Comparison of ENCODE assay signal across 10 cellular contexts in genomic region chr5:60960591-60960990, GRCh38. TPM values are rescaled to one million over a fixed set of nuclear protein-coding genes. Genes with fewer than 3 reads are reported as not detected.
DNase-seq lines count a peak whose midpoint lies in the region; ATAC-seq and TF ChIP-seq lines count a peak whose summit lies in the region.
"Had no signal": no experiment of that assay in that cellular context is flagged by ENCODE, and none has a peak within 500 bp of the region (broad histone marks: within the 10 kb centered on the region; RNA-seq: fewer than 3 reads in every experiment).

No MANE protein-coding gene starts in this region.

- H3K9me3 ChIP-seq in right atrium auricular region (peaks cover 0 to 4% of the 10 kb centered on the region in 2 donors), RWPE2 (ENCODE audit: severe bottlenecking) (no peaks in the 10 kb centered on the region), gastroesophageal sphincter (no peaks in the 10 kb centered on the region)
- H3K9me3 ChIP-seq: neutrophil had no signal

- ATAC-seq in Right ventricle myocardium inferior, result no peak
- no peak for ATAC-seq in RWPE2 (ENCODE audit: low read depth)
- ATAC-seq in gastroesophageal sphincter, result no peak
- ATAC-seq: activated T-helper 17 cell treated with anti-CD3 and anti-CD28 coated beads, Interleukin-2, amount 50 U/mL, for 72 hours had no signal

- intact Hi-C loops in Right ventricle myocardium inferior (cut with DNase I), result no loop called here

- TF ChIP-seq EP300 in gastroesophageal sphincter (IDR thresholded peaks at IDR 0.05), result no peak

- TF ChIP-seq CTCF in right atrium auricular region (IDR thresholded peaks at IDR 0.05) (peak; percentile 18 to 57), RWPE2 (IDR thresholded peaks at IDR 0.05; ENCODE audit: poor library complexity, severe bottlenecking) (peak; percentile 86), gastroesophageal sphincter (IDR thresholded peaks at IDR 0.05) (peak; percentile 9 to 34 (median 20))

- H3K27me3 ChIP-seq in right atrium auricular region (no peaks in the 10 kb centered on the region), RWPE2 (ENCODE audit: insufficient read depth, poor library complexity, severe bottlenecking) (no peaks in the 10 kb centered on the region), gastroesophageal sphincter (no peaks in the 10 kb centered on the region)
- H3K27me3 ChIP-seq: neutrophil had no signal

- no peak for DNase-seq in right atrium auricular region (ENCODE audit: low spot score)
- DNase-seq in Right ventricle myocardium inferior (ENCODE audit: missing footprints), result no peak
- no peak for DNase-seq in RWPE2 (ENCODE audit: low spot score)
- DNase-seq in ureter (ENCODE audit: low spot score), result no peak
- no peak for DNase-seq in NCI-H1417 treated with DMSO at 0.1 percent for 48 hours (lab: John Stamatoyannopoulos, UW)
- no peak for DNase-seq in cerebellum (ENCODE audit: low spot score)
- DNase-seq in SW480 (ENCODE audit: low spot score), result no peak

- H3K4me3 ChIP-seq in right atrium auricular region (no peak overlapping the region), RWPE2 (ENCODE audit: severe bottlenecking) (no peak overlapping the region), gastroesophageal sphincter (no peak overlapping the region)

- no peak for TF ChIP-seq POLR2A in gastroesophageal sphincter (IDR thresholded peaks at IDR 0.05)

- H3K4me1 ChIP-seq in right atrium auricular region, result no peaks in the 10 kb centered on the region
- peaks cover 4% of the 10 kb centered on the region for H3K4me1 ChIP-seq in RWPE2 (ENCODE audit: insufficient read depth, poor library complexity, severe bottlenecking)
- H3K4me1 ChIP-seq in gastroesophageal sphincter, result no peaks in the 10 kb centered on the region

- no peak overlapping the region for H3K27ac ChIP-seq in right atrium auricular region
- no peak overlapping the region for H3K27ac ChIP-seq in RWPE2 (ENCODE audit: poor library complexity, severe bottlenecking)
- no peak overlapping the region for H3K27ac ChIP-seq in gastroesophageal sphincter
- H3K27ac ChIP-seq: neutrophil had no signal

- H3K36me3 ChIP-seq in right atrium auricular region, result no peaks in the 10 kb centered on the region
- H3K36me3 ChIP-seq in RWPE2 (ENCODE audit: low read depth), result no peaks in the 10 kb centered on the region
- H3K36me3 ChIP-seq in gastroesophageal sphincter, result no peaks in the 10 kb centered on the region
- H3K36me3 ChIP-seq: neutrophil had no signal

- WGBS in gastroesophageal sphincter (ENCODE audit: low coverage in 1 of 2), 2 donors, result 47 to 57% methylated on average over 1 to 2 of the region's 2 CpGs

RNA-seq across cellular contexts. Expression of gene NDUFAF2, which starts 15.6 kb away (rescaled TPM):
- 10 to 100 TPM; 23.7 to 28.9 TPM for total RNA-seq in right atrium auricular region
- total RNA-seq in Right ventricle myocardium inferior, result 42.6 TPM
- 10 to 100 TPM; 44.0 to 56.3 (median 45.9) TPM for total RNA-seq in gastroesophageal sphincter
- total RNA-seq in ureter, result 24.9 TPM
- total RNA-seq in cerebellum, result 8.2 TPM

RNA-seq across cellular contexts. Expression of gene ERCC8, which starts 15.7 kb away (rescaled TPM):
- total RNA-seq in right atrium auricular region (1 to 10 TPM; 6.0 to 9.2 TPM), Right ventricle myocardium inferior (4.2 TPM), gastroesophageal sphincter (10 to 100 TPM; 10.1 to 19.5 (median 11.9) TPM), ureter (12.2 TPM), cerebellum (35.1 TPM)

Comparison
In these comparisons a context has a peak if more than half of its experiments do, and no peak if none do; other contexts are left out.
1. CTCF ChIP-seq: peak in every context shown above with its lines; median percentile 86 in RWPE2; 38 in right atrium auricular region; 20 in gastroesophageal sphincter.